In genomic region chr20:62761759-62762131, GRCh38 we compare ENCODE assay signal across 21 cellular contexts. TPM values are rescaled to one million over a fixed set of nuclear protein-coding genes. Genes with fewer than 3 reads are reported as not detected.
"Had no signal": no experiment of that assay in that cellular context is flagged by ENCODE, and none has a peak within 500 bp of the region (broad histone marks: within the 10 kb centered on the region; RNA-seq: fewer than 3 reads in every experiment).

No MANE protein-coding gene starts in this region.

- H3K27ac ChIP-seq: brain microvascular endothelial cell, coronary artery, right lobe of liver, testis had no signal

- H3K4me3 ChIP-seq: coronary artery, right lobe of liver, smooth muscle cell, testis had no signal

- ATAC-seq: activated CD8-positive, alpha-beta memory T cell treated with anti-CD3 and anti-CD28 coated beads, Interleukin-2, amount 10 ng/mL, durations not matched to agents 7 days and 5 days; activated T-helper 17 cell treated with anti-CD3 and anti-CD28 coated beads, Interleukin-2, amount 50 U/mL, for 72 hours; natural killer cell treated with Interleukin-12 subunit alpha and Interleukin-12 subunit beta and Interleukin-15 and Interleukin-18, amount 100 ng/mL, for 72 hours; right lobe of liver; stimulated activated memory B cell treated with anti-CD40 and anti-IgM and Interleukin-4, amounts not matched to agents 10 μg/mL and 1 μg/mL and 100 μg/mL, for 72 hours had no signal

- H3K4me2 ChIP-seq: smooth muscle cell had no signal

- H3K27me3 ChIP-seq: right lobe of liver, testis had no signal

- H3K4me1 ChIP-seq: right lobe of liver had no signal

- FAIRE-seq: frontal cortex had no signal

- H3K9me3 ChIP-seq: right lobe of liver, testis had no signal

- DNase-seq: activated CD4-positive, alpha-beta memory T cell treated with anti-CD3 and anti-CD28 coated beads, Interleukin-2, amount 10 ng/mL, durations not matched to agents 7 days and 5 days; activated CD4-positive, alpha-beta T cell treated with anti-CD3 and anti-CD28 coated beads for 48 hours; activated CD4-positive, CD25-positive, alpha-beta regulatory T cell; activated CD8-positive, alpha-beta memory T cell treated with anti-CD3 and anti-CD28 coated beads, Interleukin-2, amount 10 ng/mL, durations not matched to agents 7 days and 5 days; activated naive CD4-positive, alpha-beta T cell; activated naive CD8-positive, alpha-beta T cell treated with anti-CD3 and anti-CD28 coated beads, Interleukin-2, amount 10 ng/mL, durations not matched to agents 7 days and 5 days; brain microvascular endothelial cell; erythroblast; mesenchymal stem cell; stimulated activated CD4-positive, alpha-beta T cell treated with anti-CD3 and anti-CD28 coated beads, Interleukin-4, amount 100 ng/mL, for 4 hours; T-helper 1 cell; T-helper 9 cell; testis had no signal

- H3K36me3 ChIP-seq: brain microvascular endothelial cell, right lobe of liver had no signal

RNA-seq across cellular contexts. Expression of gene NTSR1, which starts 53.1 kb away (rescaled TPM):
- total RNA-seq: activated CD4-positive, alpha-beta memory T cell treated with anti-CD3 and anti-CD28 coated beads, Interleukin-2, amount 10 ng/mL, durations not matched to agents 7 days and 5 days; activated CD8-positive, alpha-beta memory T cell treated with anti-CD3 and anti-CD28 coated beads, Interleukin-2, amount 10 ng/mL, durations not matched to agents 7 days and 5 days; activated T-helper 17 cell treated with anti-CD3 and anti-CD28 coated beads, Interleukin-2, amount 50 U/mL, for 72 hours; natural killer cell treated with Interleukin-12 subunit alpha and Interleukin-12 subunit beta and Interleukin-15 and Interleukin-18, amount 100 ng/mL, for 72 hours; progenitor cell of endocrine pancreas had no signal
- polyA plus RNA-seq: smooth muscle cell had no signal

RNA-seq across cellular contexts. Expression of gene COL9A3, which starts 55.1 kb away (rescaled TPM):
- total RNA-seq: activated CD4-positive, alpha-beta memory T cell treated with anti-CD3 and anti-CD28 coated beads, Interleukin-2, amount 10 ng/mL, durations not matched to agents 7 days and 5 days; activated T-helper 17 cell treated with anti-CD3 and anti-CD28 coated beads, Interleukin-2, amount 50 U/mL, for 72 hours; natural killer cell treated with Interleukin-12 subunit alpha and Interleukin-12 subunit beta and Interleukin-15 and Interleukin-18, amount 100 ng/mL, for 72 hours had no signal
